8 cellular contexts compared by ENCODE assay signal in the genomic region with DNA sequence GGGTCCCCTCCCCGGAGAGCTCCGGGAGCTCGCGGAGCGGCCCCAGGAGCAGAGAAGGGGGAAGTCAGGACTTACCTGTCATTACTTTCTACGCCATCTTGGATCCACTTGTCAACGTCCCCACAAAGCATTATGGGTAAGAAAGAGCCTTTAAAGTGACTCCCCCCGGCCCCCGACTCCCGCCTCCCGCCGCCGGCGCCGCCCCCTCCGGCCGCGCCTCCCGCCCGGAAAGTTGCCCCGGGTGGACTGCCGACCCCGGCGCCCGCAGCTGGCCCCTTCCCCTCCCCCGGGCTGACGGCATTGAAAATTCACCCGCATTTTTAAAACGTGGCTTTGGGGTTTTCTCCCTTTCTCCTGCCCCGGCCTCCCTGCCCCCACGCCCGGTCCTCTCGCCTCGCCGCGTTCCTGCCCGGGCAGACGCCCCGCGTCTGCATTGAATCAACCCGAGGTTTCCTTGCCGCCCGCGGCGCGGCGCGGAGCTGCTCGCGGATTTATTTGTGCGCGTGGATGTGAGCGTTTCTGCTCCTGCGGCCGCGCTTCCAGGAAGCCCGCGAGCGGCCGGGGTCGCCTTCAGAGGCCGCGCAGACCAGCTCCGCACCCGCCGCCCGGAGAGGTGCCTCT. TPM values are rescaled to one million over a fixed set of nuclear protein-coding genes. Genes with fewer than 3 reads are reported as not detected.
DNase-seq lines count a peak whose midpoint lies in the region; ATAC-seq and TF ChIP-seq lines count a peak whose summit lies in the region.

A gene with protein sequence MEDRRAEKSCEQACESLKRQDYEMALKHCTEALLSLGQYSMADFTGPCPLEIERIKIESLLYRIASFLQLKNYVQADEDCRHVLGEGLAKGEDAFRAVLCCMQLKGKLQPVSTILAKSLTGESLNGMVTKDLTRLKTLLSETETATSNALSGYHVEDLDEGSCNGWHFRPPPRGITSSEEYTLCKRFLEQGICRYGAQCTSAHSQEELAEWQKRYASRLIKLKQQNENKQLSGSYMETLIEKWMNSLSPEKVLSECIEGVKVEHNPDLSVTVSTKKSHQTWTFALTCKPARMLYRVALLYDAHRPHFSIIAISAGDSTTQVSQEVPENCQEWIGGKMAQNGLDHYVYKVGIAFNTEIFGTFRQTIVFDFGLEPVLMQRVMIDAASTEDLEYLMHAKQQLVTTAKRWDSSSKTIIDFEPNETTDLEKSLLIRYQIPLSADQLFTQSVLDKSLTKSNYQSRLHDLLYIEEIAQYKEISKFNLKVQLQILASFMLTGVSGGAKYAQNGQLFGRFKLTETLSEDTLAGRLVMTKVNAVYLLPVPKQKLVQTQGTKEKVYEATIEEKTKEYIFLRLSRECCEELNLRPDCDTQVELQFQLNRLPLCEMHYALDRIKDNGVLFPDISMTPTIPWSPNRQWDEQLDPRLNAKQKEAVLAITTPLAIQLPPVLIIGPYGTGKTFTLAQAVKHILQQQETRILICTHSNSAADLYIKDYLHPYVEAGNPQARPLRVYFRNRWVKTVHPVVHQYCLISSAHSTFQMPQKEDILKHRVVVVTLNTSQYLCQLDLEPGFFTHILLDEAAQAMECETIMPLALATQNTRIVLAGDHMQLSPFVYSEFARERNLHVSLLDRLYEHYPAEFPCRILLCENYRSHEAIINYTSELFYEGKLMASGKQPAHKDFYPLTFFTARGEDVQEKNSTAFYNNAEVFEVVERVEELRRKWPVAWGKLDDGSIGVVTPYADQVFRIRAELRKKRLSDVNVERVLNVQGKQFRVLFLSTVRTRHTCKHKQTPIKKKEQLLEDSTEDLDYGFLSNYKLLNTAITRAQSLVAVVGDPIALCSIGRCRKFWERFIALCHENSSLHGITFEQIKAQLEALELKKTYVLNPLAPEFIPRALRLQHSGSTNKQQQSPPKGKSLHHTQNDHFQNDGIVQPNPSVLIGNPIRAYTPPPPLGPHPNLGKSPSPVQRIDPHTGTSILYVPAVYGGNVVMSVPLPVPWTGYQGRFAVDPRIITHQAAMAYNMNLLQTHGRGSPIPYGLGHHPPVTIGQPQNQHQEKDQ (N-terminal part only) (minus strand): TSS at position 124 of the 621 bp plus-strand sequence. CDS start 26,392 bp downstream, outside the sequence.

- H3K4me1 ChIP-seq in PC-3 (ENCODE audit: insufficient read depth, low read length): peaks cover 20% of the 10 kb centered on the region
- peaks cover 13% of the 10 kb centered on the region for H3K4me1 ChIP-seq in mucosa of descending colon (ENCODE audit: low read depth)

- H3K9me2 ChIP-seq in PC-3 (replicated peaks; ENCODE audit: low read length): no peaks in the 10 kb centered on the region

- no peak; the same call in 1 of the 2 replicates for TF ChIP-seq EP300 in Ishikawa (IDR thresholded peaks at IDR 0.05; ENCODE audit: borderline replicate concordance)

- H3K4me3 ChIP-seq in PC-3 (ENCODE audit: low read length) (peak within 1 kb of the TSS; percentile 93), mucosa of descending colon (peak within 1 kb of the TSS; percentile 97)

- intact Hi-C loops in PC-3 (cut with micrococcal nuclease): loop anchor here (5.0 kb wide), 1 partner anchor 122 kb away; the partner anchor contains the start of gene PSMD12
- intact Hi-C loops in mucosa of descending colon (cut with DNase I, micrococcal nuclease): no loop called here

- peak within 1 kb of the TSS; percentile 87 for H3K9ac ChIP-seq in PC-3 (ENCODE audit: low read length)

- H2AFZ ChIP-seq in PC-3 (ENCODE audit: low read length): peak within 1 kb of the TSS; percentile 81

- H3K27me3 ChIP-seq in PC-3 (ENCODE audit: low read length): no peaks in the 10 kb centered on the region

- H3K4me2 ChIP-seq in PC-3 (ENCODE audit: low read length): peak within 1 kb of the TSS; percentile 93

- peaks cover 19% of the 10 kb centered on the region for H4K20me1 ChIP-seq in PC-3 (ENCODE audit: low read length)

- TF ChIP-seq CTCF in C4-2B (conservative IDR thresholded peaks at IDR 0.05) (no peak), PC-3 (conservative IDR thresholded peaks at IDR 0.05; ENCODE audit: low read depth, low read length) (no peak), mucosa of descending colon (IDR thresholded peaks at IDR 0.05) (no peak)

- CTCF ChIA-PET in PC-3 (lab: Charles Lee): interaction anchor here (0.6 kb wide), 1 partner anchor 119 kb away, joined by 3 read pairs; no protein-coding TSS in a partner anchor

- peaks cover 12% of the 10 kb centered on the region; the same call in 1 of the 2 replicates for H3K36me3 ChIP-seq in PC-3 (ENCODE audit: low read depth, low read length)
- H3K36me3 ChIP-seq in mucosa of descending colon (ENCODE audit: low read depth): no peaks in the 10 kb centered on the region

- peaks cover 46% of the 10 kb centered on the region for H3K79me2 ChIP-seq in PC-3 (ENCODE audit: low read length)

- H3K27ac ChIP-seq in C4-2B (peak within 1 kb of the TSS; percentile 91), PC-3 (ENCODE audit: low read length) (peak within 1 kb of the TSS; percentile 9; the same call in 1 of the 2 replicates), epithelial cell of prostate (peak within 1 kb of the TSS; percentile 95)

- no TSS peak for BruUV-seq in PC-3 (replicated peaks; lab: Mats Ljungman, UMichigan)

- POLR2A ChIA-PET in PC-3 (lab: Charles Lee; ENCODE audit: unreplicated experiment): no interaction called here

- no peak for TF ChIP-seq RAD21 in Ishikawa (IDR thresholded peaks at IDR 0.05; ENCODE audit: low read depth)

- ATAC-seq in GM21367 (IDR thresholded peaks at IDR 0.05; ENCODE audit: unreplicated experiment) (peak; percentile 39), PC-3 (peak; percentile 28), mucosa of descending colon (peak; percentile 83)

- no peaks in the 10 kb centered on the region for H3F3A ChIP-seq in PC-3 (ENCODE audit: low read length, unreplicated experiment)

- DNase-seq in PC-3: peak; percentile 87
- peak; percentile 64 for DNase-seq in activated T-cell treated with anti-CD3 and anti-CD28 coated beads for 24 hours (ENCODE audit: low read depth)
- DNase-seq in epithelial cell of prostate (ENCODE audit: low read depth, low spot score): no peak
- peak; percentile 82 to 88 (median 84) for DNase-seq in mucosa of descending colon
- DNase-seq in stimulated activated CD8-positive, alpha-beta memory T cell treated with anti-CD3 and anti-CD28 coated beads, Interleukin-2, amount 100 ng/mL, for 48 hours (ENCODE audit: low read depth in 2 of 2): peak; percentile 60 to 64

- H3K9me3 ChIP-seq in PC-3 (ENCODE audit: low read length) (no peaks in the 10 kb centered on the region), mucosa of descending colon (no peaks in the 10 kb centered on the region)

TF ChIP-seq in Ishikawa, 13 proteins besides CTCF, POLR2A, EP300 and RAD21:
- TF ChIP-seq, protein P1, sequence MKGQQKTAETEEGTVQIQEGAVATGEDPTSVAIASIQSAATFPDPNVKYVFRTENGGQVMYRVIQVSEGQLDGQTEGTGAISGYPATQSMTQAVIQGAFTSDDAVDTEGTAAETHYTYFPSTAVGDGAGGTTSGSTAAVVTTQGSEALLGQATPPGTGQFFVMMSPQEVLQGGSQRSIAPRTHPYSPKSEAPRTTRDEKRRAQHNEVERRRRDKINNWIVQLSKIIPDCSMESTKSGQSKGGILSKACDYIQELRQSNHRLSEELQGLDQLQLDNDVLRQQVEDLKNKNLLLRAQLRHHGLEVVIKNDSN (IDR thresholded peaks at IDR 0.05): no peak
- TF ChIP-seq FOXM1 (IDR thresholded peaks at IDR 0.05; ENCODE audit: borderline replicate concordance, low read depth) (no peak), YY1 (IDR thresholded peaks at IDR 0.05; ENCODE audit: low read depth) (peak; percentile 89), TAF1 (IDR thresholded peaks at IDR 0.05; ENCODE audit: low read depth) (0 out of 2 replicates have a peak, but pooled peaks have one; percentile 14)

RNA-seq across cellular contexts. Expression of the gene that starts here (rescaled TPM):
- total RNA-seq in PC-3 (2014; rRNA removed): 22.6 and 31.3 TPM in 2 replicates
- 10 to 100 TPM; 43.2 to 65.3 (median 43.3) TPM for total RNA-seq in mucosa of descending colon

Comparison
In these comparisons a context has a peak if more than half of its experiments do, and no peak if none do; other contexts are left out.
1. H3K27ac ChIP-seq: peak in every context shown above with its lines; median percentile 95 in epithelial cell of prostate; 91 in C4-2B; 9 in PC-3.
2. ATAC-seq: peak in every context shown above with its lines; median percentile 83 in mucosa of descending colon; 39 in GM21367; 28 in PC-3.